Comparison of ENCODE assay signal across 1 cellular context in genomic region chr20:19673575-19673974, GRCh38.
TF ChIP-seq lines count a peak whose summit lies in the region.

No MANE protein-coding gene starts in this region.

TF ChIP-seq in K562, 482 proteins besides CTCF, POLR2A, EP300 and RAD21 (continued from another document):
- 0 out of 2 replicates have a peak, but pooled peaks have one; percentile 9 for TF ChIP-seq NFIX (CRISPR knock-in tag; IDR thresholded peaks at IDR 0.05; ENCODE audit: low read depth)
- TF ChIP-seq HMG20B (CRISPR knock-in tag; IDR thresholded peaks at IDR 0.05), result no peak
- no peak for TF ChIP-seq KDM1A (IDR thresholded peaks at IDR 0.05)
- TF ChIP-seq ZNF354B (CRISPR knock-in tag; IDR thresholded peaks at IDR 0.05), result no peak
- TF ChIP-seq NCOA2 (IDR thresholded peaks at IDR 0.05; ENCODE audit: partially characterized antibody in 2 of 2), result no peak
- TF ChIP-seq, protein P1, sequence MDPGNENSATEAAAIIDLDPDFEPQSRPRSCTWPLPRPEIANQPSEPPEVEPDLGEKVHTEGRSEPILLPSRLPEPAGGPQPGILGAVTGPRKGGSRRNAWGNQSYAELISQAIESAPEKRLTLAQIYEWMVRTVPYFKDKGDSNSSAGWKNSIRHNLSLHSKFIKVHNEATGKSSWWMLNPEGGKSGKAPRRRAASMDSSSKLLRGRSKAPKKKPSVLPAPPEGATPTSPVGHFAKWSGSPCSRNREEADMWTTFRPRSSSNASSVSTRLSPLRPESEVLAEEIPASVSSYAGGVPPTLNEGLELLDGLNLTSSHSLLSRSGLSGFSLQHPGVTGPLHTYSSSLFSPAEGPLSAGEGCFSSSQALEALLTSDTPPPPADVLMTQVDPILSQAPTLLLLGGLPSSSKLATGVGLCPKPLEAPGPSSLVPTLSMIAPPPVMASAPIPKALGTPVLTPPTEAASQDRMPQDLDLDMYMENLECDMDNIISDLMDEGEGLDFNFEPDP (CRISPR knock-in tag; IDR thresholded peaks at IDR 0.05), result no peak
